In the genomic region with DNA sequence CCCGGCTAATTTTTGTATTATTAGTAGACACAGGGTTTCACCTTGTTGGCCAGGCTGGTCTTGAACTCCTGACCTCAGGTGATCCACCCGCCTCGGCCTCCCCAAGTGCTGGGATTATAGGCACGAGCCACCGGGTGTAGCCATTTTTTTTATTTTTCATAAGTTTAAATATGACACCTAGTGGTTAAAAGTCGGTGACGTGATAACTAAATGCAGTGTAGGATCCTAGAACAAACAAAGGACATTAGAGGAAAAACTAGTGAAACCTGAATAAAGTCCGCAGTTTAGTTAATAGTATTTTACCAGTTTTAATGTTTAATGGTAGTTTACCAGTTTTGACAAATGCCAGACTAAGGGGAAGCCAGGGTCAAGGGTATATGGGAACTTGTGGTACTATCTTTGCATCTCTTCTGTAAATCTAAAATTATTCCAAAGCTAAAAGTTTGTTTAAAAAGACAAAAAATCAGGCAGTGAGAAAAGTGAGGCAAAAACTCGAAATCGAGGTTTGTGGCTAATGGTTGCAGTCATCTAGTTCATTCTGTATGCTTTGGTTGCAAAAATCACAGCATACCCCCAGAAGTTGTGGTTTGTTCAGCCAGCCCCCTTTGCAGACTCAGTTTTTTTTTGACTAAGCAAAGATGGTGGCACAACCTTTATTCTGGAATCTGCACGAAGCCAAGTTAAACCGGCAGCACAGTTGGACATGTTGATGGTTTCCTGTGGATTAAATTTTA, we compare ENCODE assay signal across 16 cellular contexts. TPM values are rescaled to one million over a fixed set of nuclear protein-coding genes. Genes with fewer than 3 reads are reported as not detected.
DNase-seq lines count a peak whose midpoint lies in the region; ATAC-seq and TF ChIP-seq lines count a peak whose summit lies in the region.
"Had no signal": no experiment of that assay in that cellular context is flagged by ENCODE, and none has a peak within 500 bp of the region (broad histone marks: within the 10 kb centered on the region; RNA-seq: fewer than 3 reads in every experiment).

No MANE protein-coding gene starts in this region.

- peaks cover 41% of the 10 kb centered on the region for H3K36me3 Mint-ChIP-seq in activated CD4-positive, alpha-beta T cell treated with anti-CD3 and anti-CD28 coated beads for 36 hours (ENCODE audit: low read depth)

- peaks cover 29% of the 10 kb centered on the region for H3K4me1 Mint-ChIP-seq in activated CD4-positive, alpha-beta T cell treated with anti-CD3 and anti-CD28 coated beads for 36 hours

- POLR2A ChIA-PET in activated CD4-positive, alpha-beta T cell treated with anti-CD3 and anti-CD28 coated beads for 36 hours (lab: Charles Lee): interaction anchor here (0.6 kb wide), 2 partner anchors 30 to 43 kb away, joined by 3 to 4 read pairs; partner anchors contain the start of gene TOM1

- CTCF ChIA-PET in activated CD4-positive, alpha-beta T cell treated with anti-CD3 and anti-CD28 coated beads for 36 hours (lab: Charles Lee): interaction anchor here (0.6 to 1.6 kb wide), 8 partner anchors 9 to 302 kb away, joined by 3 to 4 read pairs (median 3); partner anchors contain the start of gene TOM1

- H4K20me1 ChIP-seq in KMS-11 (ENCODE audit: insufficient read depth): no peaks in the 10 kb centered on the region

- H3K9me3 ChIP-seq in adrenal gland (replicated peaks in 1 of 3) (no peaks in the 10 kb centered on the region), parathyroid adenoma (ENCODE audit: control insufficient read depth, low read length) (no peaks in the 10 kb centered on the region)
- H3K9me3 ChIP-seq: A549, body of pancreas, mucosa of descending colon, tibial artery had no signal

- no peak for DNase-seq in activated CD4-positive, alpha-beta T cell treated with anti-CD3 and anti-CD28 coated beads for 36 hours
- no peak for DNase-seq in activated CD4-positive, alpha-beta T cell treated with anti-CD3 and anti-CD28 coated beads for 1 hour
- no peak for DNase-seq in adrenal gland
- DNase-seq in NCI-H226: no peak
- DNase-seq in GM13976 (ENCODE audit: low spot score): no peak
- DNase-seq in CD1c-positive myeloid dendritic cell (ENCODE audit: extremely low spot score): no peak
- DNase-seq: DMS79 had no signal

- no peak overlapping the region for H3K4me3 Mint-ChIP-seq in activated CD4-positive, alpha-beta T cell treated with anti-CD3 and anti-CD28 coated beads for 36 hours

- H3K4me3 ChIP-seq in KMS-11 (IDR thresholded peaks at IDR 0.05; ENCODE audit: insufficient read depth, low read depth, low read length): no peak overlapping the region
- H3K4me3 ChIP-seq in adrenal gland: no peak overlapping the region
- H3K4me3 ChIP-seq in parathyroid adenoma (ENCODE audit: low read depth, low read length): no peak overlapping the region
- H3K4me3 ChIP-seq: A549, body of pancreas, K562, mucosa of descending colon, tibial artery had no signal

- H3K4me1 ChIP-seq in KMS-11 (ENCODE audit: low read depth, poor library complexity, severe bottlenecking) (peaks cover 29% of the 10 kb centered on the region), adrenal gland (replicated peaks in 1 of 2) (peaks cover 19 to 30% of the 10 kb centered on the region in 2 donors), parathyroid adenoma (peaks cover 5% of the 10 kb centered on the region)
- H3K4me1 ChIP-seq: A549, tibial artery had no signal

- in situ Hi-C loops in GM13976 (cut with MboI; ENCODE audit: low sequenced_read_pairs, unreplicated experiment): no loop called here

- H3K9me3 Mint-ChIP-seq in activated CD4-positive, alpha-beta T cell treated with anti-CD3 and anti-CD28 coated beads for 36 hours (ENCODE audit: low read depth): no peaks in the 10 kb centered on the region

- intact Hi-C loops in activated CD4-positive, alpha-beta T cell treated with anti-CD3 and anti-CD28 coated beads for 36 hours (cut with DNase I, micrococcal nuclease): no loop called here
- intact Hi-C loops in adrenal gland (cut with DNase I): no loop called here

- no peaks in the 10 kb centered on the region for H3K27me3 Mint-ChIP-seq in activated CD4-positive, alpha-beta T cell treated with anti-CD3 and anti-CD28 coated beads for 36 hours

- H3K4me2 ChIP-seq in KMS-11 (peak overlapping the region; percentile 40; the same call in 1 of the 2 replicates), parathyroid adenoma (ENCODE audit: low read length) (no peak overlapping the region)
- H3K4me2 ChIP-seq: A549 had no signal

- H3K27ac Mint-ChIP-seq in activated CD4-positive, alpha-beta T cell treated with anti-CD3 and anti-CD28 coated beads for 36 hours: peak overlapping the region; percentile 51

- H3K27me3 ChIP-seq in KMS-11 (ENCODE audit: insufficient read depth, low read depth) (no peaks in the 10 kb centered on the region), adrenal gland (no peaks in the 10 kb centered on the region), parathyroid adenoma (ENCODE audit: control insufficient read depth, insufficient read depth, low read length) (no peaks in the 10 kb centered on the region)
- H3K27me3 ChIP-seq: body of pancreas, tibial artery had no signal

- peak overlapping the region; percentile 22; the same call in 1 of the 2 replicates for H3K9ac ChIP-seq in KMS-11
- H3K9ac ChIP-seq in parathyroid adenoma: no peak overlapping the region

- no peak overlapping the region for H2AFZ ChIP-seq in KMS-11 (ENCODE audit: low read depth)
- no peak overlapping the region for H2AFZ ChIP-seq in parathyroid adenoma

- H3K36me3 ChIP-seq in KMS-11 (ENCODE audit: insufficient read depth) (no peaks in the 10 kb centered on the region), adrenal gland (replicated peaks in 1 of 2) (peaks cover 0 to 86% of the 10 kb centered on the region in 2 donors), parathyroid adenoma (ENCODE audit: control insufficient read depth, insufficient read depth, low read length) (no peaks in the 10 kb centered on the region)

- TF ChIP-seq POLR2A in adrenal gland (IDR thresholded peaks at IDR 0.05): no peak

- no peak for ATAC-seq in activated CD4-positive, alpha-beta T cell treated with anti-CD3 and anti-CD28 coated beads for 36 hours
- ATAC-seq: K562, Panc1 had no signal

- TF ChIP-seq CTCF in KMS-11 (conservative IDR thresholded peaks at IDR 0.05; ENCODE audit: low read depth, low read length) (0 out of 2 replicates have a peak, but pooled peaks have one; percentile 25), adrenal gland (IDR thresholded peaks at IDR 0.05) (peak in 2 of 6 experiments; percentile 2 to 17), parathyroid adenoma (IDR thresholded peaks at IDR 0.05) (no peak), GM13976 (IDR thresholded peaks at IDR 0.05; ENCODE audit: borderline replicate concordance, control extremely low read depth, extremely low read depth, insufficient read depth, missing control alignments) (no peak)

- H3K27ac ChIP-seq in KMS-11 (peak overlapping the region; percentile 56), adrenal gland (peak overlapping the region in 3 of 5 donors; percentile 82 to 89 (median 85)), parathyroid adenoma (peak overlapping the region; percentile 82)
- H3K27ac ChIP-seq: A549, epithelial cell of prostate, tibial artery had no signal

- H3K79me2 ChIP-seq in KMS-11 (ENCODE audit: insufficient read depth, low read depth) (no peaks in the 10 kb centered on the region), parathyroid adenoma (no peaks in the 10 kb centered on the region)

- 77 to 81% (median 79%) methylated on average over 12 of the region's 12 CpGs for WGBS in adrenal gland, 4 donors

RNA-seq across cellular contexts. Expression of gene TOM1, which starts 29.6 kb away (rescaled TPM):
- total RNA-seq in activated CD4-positive, alpha-beta T cell treated with anti-CD3 and anti-CD28 coated beads for 36 hours: 10 to 100 TPM; 23.7 to 29.5 TPM
- 100 to 1,000 TPM in 5 of 8 donors, 10 to 100 TPM in 3; 82.8 to 188 (median 109) TPM for total RNA-seq in adrenal gland
- 100 to 1,000 TPM in 2 of 3 donors, 10 to 100 TPM in 1; 96.5 to 121 (median 111) TPM for polyA plus RNA-seq in adrenal gland

RNA-seq across cellular contexts. Expression of gene HMOX1, which starts 51.6 kb away (rescaled TPM):
- under 1 TPM; 0.30 to 0.61 TPM for total RNA-seq in activated CD4-positive, alpha-beta T cell treated with anti-CD3 and anti-CD28 coated beads for 36 hours
- 100 to 1,000 TPM in 2 of 8 donors, 10 to 100 TPM in 6; 30.8 to 578 (median 57.4) TPM for total RNA-seq in adrenal gland
- polyA plus RNA-seq in adrenal gland: 10 to 100 TPM; 15.4 to 27.6 (median 27.3) TPM
- total RNA-seq: K562 had no signal
- polyA plus RNA-seq: K562 had no signal

Comparison
In these comparisons a context has a peak if more than half of its experiments do, and no peak if none do; other contexts are left out.
1. RNA of gene HMOX1, which starts 51.6 kb away (total RNA-seq): 30.8 to 578 TPM in adrenal gland; 0.30 to 0.61 TPM in activated CD4-positive, alpha-beta T cell treated with anti-CD3 and anti-CD28 coated beads for 36 hours; every median in the first group is over 10 times any median in the second.
2. Peak in every context shown above with its lines, with median percentiles within 50 percentile points of each other: H3K27ac ChIP-seq.